In the genomic region with DNA sequence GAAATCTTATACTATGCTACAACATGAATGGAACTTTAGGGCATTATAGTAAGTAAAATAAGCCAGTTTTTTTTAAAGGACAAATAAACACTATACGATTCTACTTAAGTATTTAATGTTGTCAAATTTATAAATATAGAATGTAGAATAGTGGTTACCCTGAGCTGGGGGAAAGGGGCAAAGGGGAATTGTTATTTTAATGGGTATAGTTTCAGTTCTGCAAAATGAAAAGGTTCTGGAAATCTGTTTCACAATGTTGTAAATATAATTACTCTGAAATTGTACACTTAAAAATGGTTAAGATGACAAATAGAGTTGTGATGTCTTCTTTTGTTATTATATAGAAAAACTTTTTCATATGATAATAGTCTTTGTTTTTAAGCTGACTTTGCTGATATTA, we compare ENCODE assay signal across 26 cellular contexts.
"Had no signal": no experiment of that assay in that cellular context is flagged by ENCODE, and none has a peak within 500 bp of the region (broad histone marks: within the 10 kb centered on the region; RNA-seq: fewer than 3 reads in every experiment).

No MANE protein-coding gene starts in this region.

- H3K27me3 Mint-ChIP-seq: activated CD4-positive, alpha-beta memory T cell treated with anti-CD3 and anti-CD28 coated beads for 36 hours; activated T-helper 17 cell treated with anti-CD3 and anti-CD28 coated beads, Interleukin-2, amount 50 U/mL, for 72 hours; progenitor cell of endocrine pancreas; stimulated activated naive CD8-positive, alpha-beta T cell treated with anti-CD3 and anti-CD28 coated beads, Interleukin-15, Interleukin-2, amounts not matched to agents 100 ng/mL and 50 ng/mL, for 24 hours had no signal

- H3K4me1 Mint-ChIP-seq: activated T-helper 17 cell treated with anti-CD3 and anti-CD28 coated beads, Interleukin-2, amount 50 U/mL, for 72 hours; mesothelial cell of epicardium; naive thymus-derived CD4-positive, alpha-beta T cell had no signal

- H3K4me1 ChIP-seq: left lung, right lobe of liver had no signal

- H3K36me3 ChIP-seq: brain microvascular endothelial cell, left lung, ovary, right lobe of liver, thoracic aorta, WERI-Rb-1 had no signal

- H3K27ac ChIP-seq: brain microvascular endothelial cell, coronary artery, dorsolateral prefrontal cortex, left lung, ovary, right lobe of liver, thoracic aorta, WERI-Rb-1 had no signal

- DNase-seq: activated CD4-positive, alpha-beta memory T cell treated with anti-CD3 and anti-CD28 coated beads for 36 hours; activated CD4-positive, alpha-beta T cell treated with anti-CD3 and anti-CD28 coated beads for 48 hours; activated CD8-positive, alpha-beta memory T cell treated with anti-CD3 and anti-CD28 coated beads, Interleukin-2, amount 50 U/mL, for 48 hours; activated gamma-delta T cell treated with Interleukin-2 at 50 U/mL for 16 hours; activated naive CD4-positive, alpha-beta T cell treated with anti-CD3 and anti-CD28 coated beads, Interleukin-2, amount 50 U/mL, for 16 hours; activated T-cell treated with anti-CD3 and anti-CD28 coated beads, Interleukin-2, amount 50 U/mL, for 4 hours; amniotic stem cell; brain microvascular endothelial cell; dorsolateral prefrontal cortex; effector memory CD4-positive, alpha-beta T cell; kidney glomerular epithelial cell; left lung; naive thymus-derived CD4-positive, alpha-beta T cell; ovary; right lobe of liver; stimulated activated CD4-positive, alpha-beta T cell treated with anti-CD3 and anti-CD28 coated beads, Interleukin-2, amount 100 ng/mL, for 48 hours; trophoblast cell; WERI-Rb-1 had no signal

- H3K9me3 Mint-ChIP-seq: activated T-helper 17 cell treated with anti-CD3 and anti-CD28 coated beads, Interleukin-2, amount 50 U/mL, for 72 hours had no signal

- H3K4me3 Mint-ChIP-seq: activated CD4-positive, alpha-beta memory T cell treated with anti-CD3 and anti-CD28 coated beads for 36 hours; activated T-cell treated with anti-CD3 and anti-CD28 coated beads, Interleukin-2, amount 50 U/mL, for 4 hours; activated T-helper 17 cell treated with anti-CD3 and anti-CD28 coated beads, Interleukin-2, amount 50 U/mL, for 72 hours; mesothelial cell of epicardium; naive thymus-derived CD4-positive, alpha-beta T cell; stimulated activated naive CD8-positive, alpha-beta T cell treated with anti-CD3 and anti-CD28 coated beads, Interleukin-15, Interleukin-2, amounts not matched to agents 100 ng/mL and 50 ng/mL, for 24 hours had no signal

- H3K36me3 Mint-ChIP-seq: activated CD4-positive, alpha-beta memory T cell treated with anti-CD3 and anti-CD28 coated beads for 36 hours; mesothelial cell of epicardium; naive thymus-derived CD4-positive, alpha-beta T cell had no signal

- H3K9me3 ChIP-seq: ovary, thoracic aorta had no signal

- H3K27me3 ChIP-seq: brain microvascular endothelial cell, dorsolateral prefrontal cortex, left lung, ovary, right lobe of liver had no signal

- H3K4me3 ChIP-seq: coronary artery, dorsolateral prefrontal cortex, left lung, lung, ovary, right lobe of liver, thoracic aorta had no signal

- H3K27ac Mint-ChIP-seq: activated CD4-positive, alpha-beta memory T cell treated with anti-CD3 and anti-CD28 coated beads for 36 hours; activated T-helper 17 cell treated with anti-CD3 and anti-CD28 coated beads, Interleukin-2, amount 50 U/mL, for 72 hours; mesothelial cell of epicardium; naive thymus-derived CD4-positive, alpha-beta T cell; progenitor cell of endocrine pancreas; stimulated activated naive CD8-positive, alpha-beta T cell treated with anti-CD3 and anti-CD28 coated beads, Interleukin-15, Interleukin-2, amounts not matched to agents 100 ng/mL and 50 ng/mL, for 24 hours had no signal

- ATAC-seq: activated CD4-positive, CD25-positive, alpha-beta regulatory T cell treated with anti-CD3 and anti-CD28 coated beads, Interleukin-2, amount 50 U/mL, for 24 hours; activated T-cell treated with anti-CD3 and anti-CD28 coated beads, Interleukin-2, amount 50 U/mL, for 4 hours; activated T-helper 17 cell treated with anti-CD3 and anti-CD28 coated beads, Interleukin-2, amount 50 U/mL, for 72 hours; left lung; naive thymus-derived CD4-positive, alpha-beta T cell; right lobe of liver had no signal
